8 cellular contexts compared by ENCODE assay signal in genomic region chr7:158394936-158395335, GRCh38.
DNase-seq lines count a peak whose midpoint lies in the region; ATAC-seq and TF ChIP-seq lines count a peak whose summit lies in the region.

No MANE protein-coding gene starts in this region.

- TF ChIP-seq CTCF in Peyer's patch (IDR thresholded peaks at IDR 0.05): peak in 5 of 6 experiments; percentile 29 to 65 (median 61)
- peak; percentile 75 for TF ChIP-seq CTCF in choroid plexus epithelial cell (conservative IDR thresholded peaks at IDR 0.05; ENCODE audit: low read depth, low read length)
- peak; percentile 44 for TF ChIP-seq CTCF in psoas muscle (IDR thresholded peaks at IDR 0.05)

- H3K9me3 ChIP-seq in Peyer's patch (no peaks in the 10 kb centered on the region), psoas muscle (peaks cover 3% of the 10 kb centered on the region)

- H3K4me1 ChIP-seq in Peyer's patch (no peaks in the 10 kb centered on the region), psoas muscle (no peaks in the 10 kb centered on the region)

- DNase-seq in NCI-H146 (lab: John Stamatoyannopoulos, UW): peak; percentile 33
- DNase-seq in NCI-H146 treated with DMSO at 0.1 percent for 48 hours (lab: John Stamatoyannopoulos, UW; ENCODE audit: unreplicated experiment): no peak
- peak in 2 of 3 donors; percentile 66 to 72 for DNase-seq in Peyer's patch
- peak; percentile 16 for DNase-seq in choroid plexus epithelial cell (ENCODE audit: low read depth)
- no peak for DNase-seq in psoas muscle
- DNase-seq in NCI-H748 (lab: John Stamatoyannopoulos, UW; ENCODE audit: unreplicated experiment): no peak
- DNase-seq in NOMO-1 treated with DMSO at 0.1 percent for 48 hours (lab: John Stamatoyannopoulos, UW; ENCODE audit: unreplicated experiment): no peak

- H3K36me3 ChIP-seq in Peyer's patch: no peaks in the 10 kb centered on the region
- H3K36me3 ChIP-seq in psoas muscle (ENCODE audit: insufficient read depth in 1 of 2, low read depth in 1 of 2): no peaks in the 10 kb centered on the region

- H3K4me3 ChIP-seq in Peyer's patch (no peak overlapping the region), choroid plexus epithelial cell (ENCODE audit: low read depth, low read length) (no peak overlapping the region), psoas muscle (no peak overlapping the region)

- 26 to 32% (median 26%) methylated on average over 19 to 25 of the region's 25 CpGs for WGBS in psoas muscle, 3 donors

- intact Hi-C loops in psoas muscle (cut with DNase I): no loop called here

- H3K27me3 ChIP-seq in Peyer's patch: no peaks in the 10 kb centered on the region
- peaks cover 0 to 9% (median 0%) of the 10 kb centered on the region in 3 donors for H3K27me3 ChIP-seq in psoas muscle (ENCODE audit: insufficient read depth in 3 of 3, low read length in 2 of 3)

- H3K27ac ChIP-seq in Peyer's patch (no peak overlapping the region), psoas muscle (no peak overlapping the region)

- no peak for ATAC-seq in psoas muscle
- no peak for ATAC-seq in HG03175 (IDR thresholded peaks at IDR 0.05; ENCODE audit: unreplicated experiment)

- TF ChIP-seq POLR2A in Peyer's patch (IDR thresholded peaks at IDR 0.05): no peak

Comparison
In these comparisons a context has a peak if more than half of its experiments do, and no peak if none do; other contexts are left out.
1. DNase-seq: peak in NCI-H146 (single experiment), Peyer's patch (2 of 3) and choroid plexus epithelial cell (single experiment); none in NCI-H146 treated with DMSO at 0.1 percent for 48 hours (single experiment), psoas muscle (0 of 2), NCI-H748 (single experiment) and NOMO-1 treated with DMSO at 0.1 percent for 48 hours (single experiment).
2. Peak in every context shown above with its lines, with median percentiles within 50 percentile points of each other: CTCF ChIP-seq.